Comparison of ENCODE assay signal across 11 cellular contexts in genomic region chr12:13175499-13175898, GRCh38. TPM values are rescaled to one million over a fixed set of nuclear protein-coding genes. Genes with fewer than 3 reads are reported as not detected.
DNase-seq lines count a peak whose midpoint lies in the region; ATAC-seq and TF ChIP-seq lines count a peak whose summit lies in the region.
"Had no signal": no experiment of that assay in that cellular context is flagged by ENCODE, and none has a peak within 500 bp of the region (broad histone marks: within the 10 kb centered on the region; RNA-seq: fewer than 3 reads in every experiment).

No MANE protein-coding gene starts in this region.

- H3K36me3 Mint-ChIP-seq in activated CD4-positive, alpha-beta T cell treated with anti-CD3 and anti-CD28 coated beads, Interleukin-2, amount 10 ng/mL, durations not matched to agents 7 days and 5 days (ENCODE audit: low read depth): no peaks in the 10 kb centered on the region
- H3K36me3 Mint-ChIP-seq in CD14-positive monocyte: no peaks in the 10 kb centered on the region

- peak; percentile 65 for DNase-seq in AG20443 (ENCODE audit: low spot score)
- peak; percentile 73 for DNase-seq in M059J (ENCODE audit: low read depth)
- peak; percentile 78 for DNase-seq in epithelial cell of proximal tubule (ENCODE audit: low read depth)
- peak; percentile 55 for DNase-seq in myocyte (ENCODE audit: low read depth)
- no peak for DNase-seq in activated CD4-positive, alpha-beta T cell treated with anti-CD3 and anti-CD28 coated beads, Interleukin-2, amount 10 ng/mL, durations not matched to agents 7 days and 5 days
- no peak for DNase-seq in effector CD4-positive, alpha-beta T cell
- DNase-seq in CD14-positive monocyte (ENCODE audit: low spot score): no peak
- no peak for DNase-seq in mucosa of descending colon
- DNase-seq: activated CD4-positive, alpha-beta T cell treated with anti-CD3 and anti-CD28 coated beads, Interleukin-2, amount 50 U/mL, for 4 hours; NCI-H2171 treated with DMSO at 0.1 percent for 48 hours had no signal

- ATAC-seq in mucosa of descending colon: no peak

- H3K9me3 Mint-ChIP-seq in activated CD4-positive, alpha-beta T cell treated with anti-CD3 and anti-CD28 coated beads, Interleukin-2, amount 10 ng/mL, durations not matched to agents 7 days and 5 days: no peaks in the 10 kb centered on the region
- H3K9me3 Mint-ChIP-seq in CD14-positive monocyte: no peaks in the 10 kb centered on the region

- POLR2A ChIA-PET in activated CD4-positive, alpha-beta T cell treated with anti-CD3 and anti-CD28 coated beads, Interleukin-2, amount 10 ng/mL, durations not matched to agents 7 days and 5 days (lab: Charles Lee): no interaction called here

- peaks cover 58% of the 10 kb centered on the region for H3K4me1 Mint-ChIP-seq in activated CD4-positive, alpha-beta T cell treated with anti-CD3 and anti-CD28 coated beads, Interleukin-2, amount 10 ng/mL, durations not matched to agents 7 days and 5 days
- H3K4me1 Mint-ChIP-seq in CD14-positive monocyte: peaks cover 29% of the 10 kb centered on the region

- peaks cover 28% of the 10 kb centered on the region for H3K27me3 Mint-ChIP-seq in activated CD4-positive, alpha-beta T cell treated with anti-CD3 and anti-CD28 coated beads, Interleukin-2, amount 10 ng/mL, durations not matched to agents 7 days and 5 days
- H3K27me3 Mint-ChIP-seq in CD14-positive monocyte (ENCODE audit: low read depth in 3 of 3): peaks cover 2 to 11% (median 3%) of the 10 kb centered on the region in 3 donors

- CTCF ChIA-PET in activated CD4-positive, alpha-beta T cell treated with anti-CD3 and anti-CD28 coated beads, Interleukin-2, amount 10 ng/mL, durations not matched to agents 7 days and 5 days (lab: Charles Lee): no interaction called here

- intact Hi-C loops in CD14-positive monocyte (cut with micrococcal nuclease): no loop called here
- intact Hi-C loops in mucosa of descending colon (cut with DNase I, micrococcal nuclease): no loop called here

- H3K4me1 ChIP-seq in mucosa of descending colon (ENCODE audit: low read depth): no peaks in the 10 kb centered on the region

- no peak overlapping the region for H3K4me3 Mint-ChIP-seq in activated CD4-positive, alpha-beta T cell treated with anti-CD3 and anti-CD28 coated beads, Interleukin-2, amount 10 ng/mL, durations not matched to agents 7 days and 5 days
- no peak overlapping the region for H3K4me3 Mint-ChIP-seq in CD14-positive monocyte
- H3K4me3 Mint-ChIP-seq: B cell had no signal

- H3K36me3 ChIP-seq in mucosa of descending colon (ENCODE audit: low read depth): no peaks in the 10 kb centered on the region

- no peak overlapping the region for H3K4me3 ChIP-seq in epithelial cell of proximal tubule (ENCODE audit: low read depth, low read length)
- no peak overlapping the region for H3K4me3 ChIP-seq in mucosa of descending colon

- no peaks in the 10 kb centered on the region for H3K9me3 ChIP-seq in mucosa of descending colon

- no peak for TF ChIP-seq CTCF in epithelial cell of proximal tubule (conservative IDR thresholded peaks at IDR 0.05; ENCODE audit: low read depth, low read length)
- no peak for TF ChIP-seq CTCF in CD14-positive monocyte (IDR thresholded peaks at IDR 0.05)
- TF ChIP-seq CTCF in mucosa of descending colon (IDR thresholded peaks at IDR 0.05): no peak

- H3K27ac Mint-ChIP-seq in activated CD4-positive, alpha-beta T cell treated with anti-CD3 and anti-CD28 coated beads, Interleukin-2, amount 10 ng/mL, durations not matched to agents 7 days and 5 days: no peak overlapping the region
- no peak overlapping the region for H3K27ac Mint-ChIP-seq in CD14-positive monocyte
- H3K27ac Mint-ChIP-seq: B cell had no signal

RNA-seq across cellular contexts. Expression of gene EMP1, which starts 21.0 kb away (rescaled TPM):
- 28.9 and 107 TPM in 2 replicates for total RNA-seq in M059J (2014; rRNA removed; shearing (Covaris generic))
- total RNA-seq in epithelial cell of proximal tubule (117 and 166 TPM in 2 replicates), myocyte (54.9 and 141 TPM in 2 replicates), mucosa of descending colon (100 to 1,000 TPM; 245 to 680 (median 667) TPM)
- polyA plus RNA-seq in myocyte (2012): 267 TPM
- 10 to 100 TPM; 35.0 to 36.1 TPM for total RNA-seq in activated CD4-positive, alpha-beta T cell treated with anti-CD3 and anti-CD28 coated beads, Interleukin-2, amount 10 ng/mL, durations not matched to agents 7 days and 5 days
- polyA plus RNA-seq in CD14-positive monocyte: 1 to 10 TPM; 2.7 to 3.1 TPM

Comparison
In these comparisons a context has a peak if more than half of its experiments do, and no peak if none do; other contexts are left out.
1. DNase-seq: peak in AG20443 (single experiment), M059J (single experiment), epithelial cell of proximal tubule (single experiment) and myocyte (single experiment); none in activated CD4-positive, alpha-beta T cell treated with anti-CD3 and anti-CD28 coated beads, Interleukin-2, amount 10 ng/mL, durations not matched to agents 7 days and 5 days (single experiment), effector CD4-positive, alpha-beta T cell (single experiment), CD14-positive monocyte (single experiment) and mucosa of descending colon (0 of 3).